Comparison of ENCODE assay signal across 1 cellular context in the genomic region with DNA sequence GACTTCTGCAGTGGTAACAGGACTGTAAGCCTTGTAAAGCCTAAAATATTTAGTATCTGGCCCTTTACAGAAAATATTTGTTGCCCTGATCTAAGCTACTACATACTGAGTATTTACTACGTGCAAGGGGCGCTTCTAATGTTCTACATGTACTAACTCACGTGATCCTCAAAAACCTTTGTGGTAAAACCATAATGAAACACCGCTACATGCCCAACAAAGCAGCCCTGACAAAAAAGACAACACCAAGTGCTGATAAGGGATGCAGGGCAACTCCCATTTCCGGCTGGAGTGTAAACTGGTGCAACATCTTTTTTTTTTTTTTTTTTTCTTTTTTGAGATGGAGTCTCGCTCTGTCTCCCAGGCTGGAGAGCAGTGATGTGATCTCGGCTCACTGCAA.
A peak's percentile ranks its signal among the peaks of the same experiment; 100 is the strongest.
TF ChIP-seq lines count a peak whose summit lies in the region.

No MANE protein-coding gene starts in this region.

TF ChIP-seq in K562, 482 proteins besides CTCF, POLR2A, EP300 and RAD21 (continued from another document):
- no peak for TF ChIP-seq SRSF1 (IDR thresholded peaks at IDR 0.05; ENCODE audit: low read depth, low read length)
- TF ChIP-seq ZFP36 (IDR thresholded peaks at IDR 0.05; ENCODE audit: low read depth, low read length, partially characterized antibody) = peak; percentile 35
- no peak for TF ChIP-seq XRCC5 (IDR thresholded peaks at IDR 0.05; ENCODE audit: low read depth, low read length)
- TF ChIP-seq STAT5A (IDR thresholded peaks at IDR 0.05; ENCODE audit: borderline replicate concordance, low read length) = no peak
- peak; percentile 49 for TF ChIP-seq ZNF384 (IDR thresholded peaks at IDR 0.05; ENCODE audit: low read depth, low read length)
- TF ChIP-seq, protein P1, sequence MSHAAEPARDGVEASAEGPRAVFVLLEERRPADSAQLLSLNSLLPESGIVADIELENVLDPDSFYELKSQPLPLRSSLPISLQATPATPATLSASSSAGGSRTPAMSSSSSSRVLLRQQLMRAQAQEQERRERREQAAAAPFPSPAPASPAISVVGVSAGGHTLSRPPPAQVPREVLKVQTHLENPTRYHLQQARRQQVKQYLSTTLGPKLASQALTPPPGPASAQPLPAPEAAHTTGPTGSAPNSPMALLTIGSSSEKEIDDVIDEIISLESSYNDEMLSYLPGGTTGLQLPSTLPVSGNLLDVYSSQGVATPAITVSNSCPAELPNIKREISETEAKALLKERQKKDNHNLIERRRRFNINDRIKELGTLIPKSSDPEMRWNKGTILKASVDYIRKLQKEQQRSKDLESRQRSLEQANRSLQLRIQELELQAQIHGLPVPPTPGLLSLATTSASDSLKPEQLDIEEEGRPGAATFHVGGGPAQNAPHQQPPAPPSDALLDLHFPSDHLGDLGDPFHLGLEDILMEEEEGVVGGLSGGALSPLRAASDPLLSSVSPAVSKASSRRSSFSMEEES (CRISPR knock-in tag; IDR thresholded peaks at IDR 0.05) = peak; percentile 60
- TF ChIP-seq KLF13 (tag; IDR thresholded peaks at IDR 0.05; ENCODE audit: borderline replicate concordance, low read depth) = no peak
- no peak for TF ChIP-seq ZNF830 (CRISPR knock-in tag; IDR thresholded peaks at IDR 0.05)
- no peak for TF ChIP-seq NFIX (CRISPR knock-in tag; IDR thresholded peaks at IDR 0.05; ENCODE audit: low read depth)
- no peak for TF ChIP-seq TEAD2 (tag; IDR thresholded peaks at IDR 0.05)
- TF ChIP-seq MYC (IDR thresholded peaks at IDR 0.05; ENCODE audit: low read depth, low read length) = no peak
- TF ChIP-seq MYC (CRISPR knock-in tag; IDR thresholded peaks at IDR 0.05; ENCODE audit: borderline replicate concordance, low read depth) = no peak
- TF ChIP-seq ETV1 (tag; conservative IDR thresholded peaks at IDR 0.05; ENCODE audit: low read depth) = no peak; the same call in 1 of the 2 replicates
- TF ChIP-seq TRIM24 (IDR thresholded peaks at IDR 0.05) = no peak
- no peak for TF ChIP-seq NFXL1 (CRISPR knock-in tag; IDR thresholded peaks at IDR 0.05)
- TF ChIP-seq HDGF (IDR thresholded peaks at IDR 0.05) = no peak
